ENCODE assay signal across 23 cellular contexts in the genomic region with DNA sequence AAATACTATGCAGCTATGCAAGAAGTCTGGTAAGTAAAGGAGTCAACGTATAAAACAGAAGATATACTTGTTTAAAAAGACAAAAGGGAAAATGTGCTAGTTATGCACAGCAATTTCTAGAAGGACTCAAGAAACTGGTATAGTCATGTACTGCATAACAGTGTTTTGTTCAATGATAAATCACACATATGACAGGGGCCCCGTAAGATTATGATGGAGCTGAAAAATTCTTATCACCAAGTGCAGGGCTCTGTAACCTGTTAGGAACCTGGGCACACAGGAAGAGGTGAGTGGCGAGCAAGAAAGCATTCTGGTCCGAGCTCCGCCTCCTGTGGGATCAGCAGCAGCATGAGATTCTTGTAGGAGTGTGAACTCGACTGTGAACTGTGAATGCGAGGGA. TPM values are rescaled to one million over a fixed set of nuclear protein-coding genes. Genes with fewer than 3 reads are reported as not detected.
"Had no signal": no experiment of that assay in that cellular context is flagged by ENCODE, and none has a peak within 500 bp of the region (broad histone marks: within the 10 kb centered on the region; RNA-seq: fewer than 3 reads in every experiment).

No MANE protein-coding gene starts in this region.

- H3K27ac ChIP-seq: left lung, lower lobe of right lung, ovary, right atrium auricular region, right lobe of liver, tibial nerve, uterus had no signal

- H3K27ac Mint-ChIP-seq: progenitor cell of endocrine pancreas; stimulated activated naive CD8-positive, alpha-beta T cell treated with anti-CD3 and anti-CD28 coated beads, Interleukin-15, amount 100 ng/mL, for 72 hours; type B pancreatic cell had no signal

- H3K4me3 ChIP-seq: left lung, lower lobe of right lung, ovary, right atrium auricular region, right lobe of liver, tibial nerve, uterus had no signal

- H3K4me3 Mint-ChIP-seq: immature natural killer cell; natural killer cell; stimulated activated naive CD8-positive, alpha-beta T cell treated with anti-CD3 and anti-CD28 coated beads, Interleukin-15, amount 100 ng/mL, for 72 hours; type B pancreatic cell had no signal

- H3K27me3 ChIP-seq: left lung, ovary, right atrium auricular region, right lobe of liver, tibial nerve, uterus had no signal

- H3K9me3 Mint-ChIP-seq: immature natural killer cell; natural killer cell; stimulated activated naive CD8-positive, alpha-beta T cell treated with anti-CD3 and anti-CD28 coated beads, Interleukin-15, amount 100 ng/mL, for 72 hours; type B pancreatic cell had no signal

- H3K36me3 ChIP-seq: ovary, uterus had no signal

- ATAC-seq: left colon; lower lobe of right lung; natural killer cell; right lobe of liver; stimulated activated naive CD8-positive, alpha-beta T cell treated with anti-CD3 and anti-CD28 coated beads, Interleukin-15, amount 100 ng/mL, for 72 hours had no signal

- H3K27me3 Mint-ChIP-seq: progenitor cell of endocrine pancreas; stimulated activated naive CD8-positive, alpha-beta T cell treated with anti-CD3 and anti-CD28 coated beads, Interleukin-15, amount 100 ng/mL, for 72 hours; type B pancreatic cell had no signal

- H3K9me3 ChIP-seq: left lung, lower lobe of right lung, ovary, right atrium auricular region, right lobe of liver, tibial nerve, uterus had no signal

- H3K4me1 ChIP-seq: right lobe of liver had no signal

- DNase-seq: hypothalamus; immature natural killer cell; kidney; left colon; left lung; lower lobe of right lung; mammary epithelial cell; mesenchymal stem cell; natural killer cell; ovary; right lobe of liver; stimulated activated CD4-positive, alpha-beta T cell treated with anti-CD3 and anti-CD28 coated beads, Interleukin-12 subunit alpha, Interleukin-12 subunit beta, amount 100 ng/mL, for 4 hours; stimulated activated CD4-positive, alpha-beta T cell treated with anti-CD3 and anti-CD28 coated beads, Interleukin-15, amount 100 ng/mL, for 24 hours; stimulated activated CD4-positive, alpha-beta T cell treated with anti-CD3 and anti-CD28 coated beads, Interleukin-2, amount 100 ng/mL, for 24 hours; stimulated activated CD4-positive, alpha-beta T cell treated with anti-CD3 and anti-CD28 coated beads, Interleukin-4, amount 100 ng/mL, for 1 hour; stimulated activated naive CD4-positive, alpha-beta T cell treated with Interleukin-2 at 50 U/mL for 16 hours; stimulated activated naive CD8-positive, alpha-beta T cell treated with anti-CD3 and anti-CD28 coated beads, Interleukin-15, amount 100 ng/mL, for 72 hours; substantia nigra; uterus had no signal

RNA-seq across cellular contexts. Expression of a gene that starts 27.2 kb away (rescaled TPM):
- total RNA-seq: lower lobe of right lung, natural killer cell, tibial nerve had no signal
